ENCODE assay signal across 20 cellular contexts in genomic region chr14:100903672-100904185, GRCh38. TPM values are rescaled to one million over a fixed set of nuclear protein-coding genes. Genes with fewer than 3 reads are reported as not detected.
DNase-seq lines count a peak whose midpoint lies in the region; ATAC-seq and TF ChIP-seq lines count a peak whose summit lies in the region.
"Had no signal": no experiment of that assay in that cellular context is flagged by ENCODE, and none has a peak within 500 bp of the region (broad histone marks: within the 10 kb centered on the region; RNA-seq: fewer than 3 reads in every experiment).

Gene RTL1 (minus strand): TSS chr14:100903722. CDS start chr14:100884788, 18,934 bp downstream.

- no peak within 1 kb of the TSS for H3K9ac ChIP-seq in mammary epithelial cell (ENCODE audit: insufficient read depth, low read length)

- dilution Hi-C loops in mammary epithelial cell (cut with HindIII; ENCODE audit: low sequenced_read_pairs) = no loop called here

- no peaks in the 10 kb centered on the region for H3K9me3 ChIP-seq in breast epithelium
- no peaks in the 10 kb centered on the region for H3K9me3 ChIP-seq in mammary epithelial cell (replicated peaks; ENCODE audit: insufficient read depth, low read length)
- H3K9me3 ChIP-seq in iPS-18c (ENCODE audit: control insufficient read depth, insufficient read depth, low read length) = no peaks in the 10 kb centered on the region
- H3K9me3 ChIP-seq: lower lobe of right lung had no signal

- H3K4me3 Mint-ChIP-seq in WTC11 (peak within 1 kb of the TSS; percentile 76), progenitor cell of endocrine pancreas (ENCODE audit: low read depth) (peak within 1 kb of the TSS; percentile 77)
- H3K4me3 Mint-ChIP-seq: activated B cell treated with CpG ODN at 0.5 μM for 24 hours; activated naive CD8-positive, alpha-beta T cell treated with anti-CD3 and anti-CD28 coated beads, Interleukin-2, amount 50 U/mL, for 24 hours; CD8-positive, alpha-beta T cell; natural killer cell had no signal

- no peak within 1 kb of the TSS for H3K4me2 ChIP-seq in mammary epithelial cell (ENCODE audit: insufficient read depth, low read depth, low read length)

- H3K27ac Mint-ChIP-seq in WTC11 (peak within 1 kb of the TSS; percentile 64; the same call in 1 of the 2 replicates), progenitor cell of endocrine pancreas (peak within 1 kb of the TSS; percentile 86)
- H3K27ac Mint-ChIP-seq: activated B cell treated with CpG ODN at 0.5 μM for 24 hours; activated naive CD8-positive, alpha-beta T cell treated with anti-CD3 and anti-CD28 coated beads, Interleukin-2, amount 50 U/mL, for 24 hours; activated T-helper 2 cell treated with anti-CD3 and anti-CD28 coated beads, Interferon-gamma antibody, Interleukin-2, Interleukin-4, amounts not matched to agents 10 μg/mL and 5 μg/mL and 100 μg/mL, durations not matched to agents 14 hours and 24 hours and 36 hours; CD8-positive, alpha-beta T cell; natural killer cell had no signal

- in situ Hi-C loops in mammary epithelial cell (cut with MboI; ENCODE audit: low sequenced_read_pairs in 2 of 2) = no loop called here

- H3K9me3 Mint-ChIP-seq in WTC11 (0 out of 2 replicates have a peak, but pooled peaks cover 7% of the 10 kb centered on the region), progenitor cell of endocrine pancreas (ENCODE audit: low read depth) (no peaks in the 10 kb centered on the region)
- H3K9me3 Mint-ChIP-seq: activated B cell treated with CpG ODN at 0.5 μM for 24 hours; activated naive CD8-positive, alpha-beta T cell treated with anti-CD3 and anti-CD28 coated beads, Interleukin-2, amount 50 U/mL, for 24 hours; activated T-helper 2 cell treated with anti-CD3 and anti-CD28 coated beads, Interferon-gamma antibody, Interleukin-2, Interleukin-4, amounts not matched to agents 10 μg/mL and 5 μg/mL and 100 μg/mL, durations not matched to agents 14 hours and 24 hours and 36 hours; CD8-positive, alpha-beta T cell; natural killer cell had no signal

- POLR2A ChIA-PET in WTC11 (lab: Charles Lee) = no interaction called here

- TF ChIP-seq POLR2A in breast epithelium (IDR thresholded peaks at IDR 0.05) = no peak

- no peak within 1 kb of the TSS for H3K27ac ChIP-seq in breast epithelium
- H3K27ac ChIP-seq in mammary epithelial cell (ENCODE audit: insufficient read depth, low read depth, low read length) = no peak within 1 kb of the TSS
- H3K27ac ChIP-seq: lower lobe of right lung, RWPE1 had no signal

- CTCF ChIA-PET in mammary epithelial cell (lab: Charles Lee; ENCODE audit: low non-redundant PET) (no interaction called here), WTC11 (lab: Charles Lee) (interaction anchor here (1.0 kb wide), 1 partner anchor 332 kb away, joined by 3 read pairs; no protein-coding TSS in a partner anchor)

- TF ChIP-seq CTCF in breast epithelium (IDR thresholded peaks at IDR 0.05) (no peak), mammary epithelial cell (conservative IDR thresholded peaks at IDR 0.05 in 1 of 2, IDR thresholded peaks at IDR 0.05 in 1 of 2; ENCODE audit: extremely low read depth in 1 of 2, insufficient read depth in 1 of 2, low read depth in 1 of 2, low read length in 2 of 2) (no peak), WTC11 (IDR thresholded peaks at IDR 0.05) (no peak), progenitor cell of endocrine pancreas (IDR thresholded peaks at IDR 0.05; ENCODE audit: unreplicated experiment) (no peak)

- no peak within 1 kb of the TSS for H2AFZ ChIP-seq in mammary epithelial cell (ENCODE audit: low read depth, low read length)

- no TSS peak for BruUV-seq in mammary epithelial cell (replicated peaks; lab: Mats Ljungman, UMichigan)

- H3K27me3 Mint-ChIP-seq in WTC11 (ENCODE audit: low read depth) (peaks cover 64% of the 10 kb centered on the region), progenitor cell of endocrine pancreas (peaks cover 28% of the 10 kb centered on the region)

- peaks cover 46% of the 10 kb centered on the region for H3K4me1 Mint-ChIP-seq in WTC11
- peaks cover 49% of the 10 kb centered on the region for H3K4me1 Mint-ChIP-seq in progenitor cell of endocrine pancreas (ENCODE audit: low read depth)
- H3K4me1 Mint-ChIP-seq: activated B cell treated with CpG ODN at 0.5 μM for 24 hours; activated naive CD8-positive, alpha-beta T cell treated with anti-CD3 and anti-CD28 coated beads, Interleukin-2, amount 50 U/mL, for 24 hours; natural killer cell had no signal

- intact Hi-C loops in breast epithelium (cut with DNase I; ENCODE audit: low total_unique reads) = no loop called here
- intact Hi-C loops in mammary epithelial cell (cut with micrococcal nuclease) = loop anchor here (5.0 kb wide), 2 partner anchors 236 to 461 kb away; no protein-coding TSS in a partner anchor

- H3K4me1 ChIP-seq in breast epithelium (peaks cover 0 to 5% of the 10 kb centered on the region in 2 donors), mammary epithelial cell (ENCODE audit: insufficient read depth, low read length) (no peaks in the 10 kb centered on the region)

- H4K20me1 ChIP-seq in mammary epithelial cell (ENCODE audit: insufficient read depth, low read length) = no peaks in the 10 kb centered on the region

- no CpG with 5 or more reads among the region's 12 CpGs for WGBS in mammary epithelial cell (ENCODE audit: low coverage, missing lambda C conversion rate)

- H3K27me3 ChIP-seq in breast epithelium = peaks cover 0 to 27% of the 10 kb centered on the region in 2 donors
- peaks cover 2% of the 10 kb centered on the region for H3K27me3 ChIP-seq in mammary epithelial cell (ENCODE audit: insufficient read depth, low read length)

- H3K4me3 ChIP-seq in breast epithelium (peak within 1 kb of the TSS in 2 of 3 donors; percentile 26 to 35), mammary epithelial cell (replicated peaks in 1 of 3; ENCODE audit: insufficient read depth in 1 of 3, low read depth in 2 of 3, low read length in 3 of 3) (no peak within 1 kb of the TSS), iPS-18c (ENCODE audit: insufficient read depth, low read depth, low read length) (peak within 1 kb of the TSS; percentile 44; the same call in 1 of the 2 replicates)
- H3K4me3 ChIP-seq: lower lobe of right lung had no signal

- DNase-seq in breast epithelium (ENCODE audit: low spot score in 2 of 2) (peak in 1 of 2 donors; percentile 46), mammary epithelial cell (no peak), WTC11 (ENCODE audit: low spot score) (no peak), progenitor cell of endocrine pancreas (ENCODE audit: low spot score, unreplicated experiment) (no peak), NCI-H2029 (lab: John Stamatoyannopoulos, UW) (no peak)
- no peak for DNase-seq in stimulated activated CD4-positive, alpha-beta T cell treated with anti-CD3 and anti-CD28 coated beads, Interleukin-1b, Interleukin-23, amount 100 ng/mL, for 48 hours
- DNase-seq: ACHN; activated B cell treated with CpG ODN at 0.5 μM for 24 hours; activated naive CD8-positive, alpha-beta T cell treated with anti-CD3 and anti-CD28 coated beads, Interleukin-2, amount 50 U/mL, for 24 hours; caudate nucleus; CD8-positive, alpha-beta T cell; natural killer cell; stimulated activated CD4-positive, alpha-beta T cell treated with anti-CD3 and anti-CD28 coated beads, Interleukin-2, amount 100 ng/mL, for 48 hours had no signal

- no peaks in the 10 kb centered on the region for H3K79me2 ChIP-seq in mammary epithelial cell (ENCODE audit: insufficient read depth, low read length)

- H3K36me3 Mint-ChIP-seq in WTC11 (peaks cover 33% of the 10 kb centered on the region), progenitor cell of endocrine pancreas (ENCODE audit: insufficient read depth) (peaks cover 4% of the 10 kb centered on the region)
- H3K36me3 Mint-ChIP-seq: CD8-positive, alpha-beta T cell; natural killer cell had no signal

- no peak for ATAC-seq in WTC11
- ATAC-seq in GM19324 (IDR thresholded peaks at IDR 0.05; ENCODE audit: low FRiP score, unreplicated experiment) = no peak
- ATAC-seq: activated naive CD8-positive, alpha-beta T cell treated with anti-CD3 and anti-CD28 coated beads, Interleukin-2, amount 50 U/mL, for 24 hours; CD8-positive, alpha-beta T cell; lower lobe of right lung; natural killer cell had no signal

- H3K36me3 ChIP-seq in breast epithelium (no peaks in the 10 kb centered on the region), mammary epithelial cell (ENCODE audit: insufficient read depth, low read length) (no peaks in the 10 kb centered on the region)
- H3K36me3 ChIP-seq: lower lobe of right lung had no signal

TF ChIP-seq in WTC11, 78 proteins besides CTCF, POLR2A, EP300 and RAD21:
- TF ChIP-seq AFF4 (CRISPR knock-in tag; IDR thresholded peaks at IDR 0.05; ENCODE audit: borderline replicate concordance) = no peak
- TF ChIP-seq ELF4 (CRISPR knock-in tag; IDR thresholded peaks at IDR 0.05; ENCODE audit: low read depth) = no peak
TF ChIP-seq in WTC11: peak in this region for 0.

RNA-seq across cellular contexts. Expression of gene RTL1, which starts in this region (rescaled TPM):
- total RNA-seq in breast epithelium (not detected), mammary epithelial cell (not detected), WTC11 (2021) (0.05 to 0.07 TPM in 2 of 3 replicates, not detected in the other), progenitor cell of endocrine pancreas (159 and 161 TPM in 2 replicates)
- not detected for polyA plus RNA-seq in mammary epithelial cell
- polyA minus RNA-seq in mammary epithelial cell = not detected
- total RNA-seq: activated B cell treated with CpG ODN at 0.5 μM for 24 hours; activated CD8-positive, alpha-beta memory T cell treated with anti-CD3 and anti-CD28 coated beads for 36 hours; activated T-helper 2 cell treated with anti-CD3 and anti-CD28 coated beads, Interferon-gamma antibody, Interleukin-2, Interleukin-4, amounts not matched to agents 10 μg/mL and 5 μg/mL and 100 μg/mL, durations not matched to agents 14 hours and 24 hours and 36 hours; CD8-positive, alpha-beta T cell; lower lobe of right lung; natural killer cell; T-helper 1 cell treated with Interleukin-12 subunit alpha and Interleukin-12 subunit beta and Interleukin-4 antibody, amounts not matched to agents 30 ng/mL and 1 ng/mL, for 36 hours had no signal

Comparison
In these comparisons a context has a peak if more than half of its experiments do, and no peak if none do; other contexts are left out.
1. RNA of gene RTL1 (total RNA-seq): 159 to 161 TPM in progenitor cell of endocrine pancreas; 0.05 to 0.07 TPM in WTC11, not detected in breast epithelium and not detected in mammary epithelial cell; every median in the first group is over 100 times any median in the second.
2. H3K4me3 ChIP-seq: peak in breast epithelium (2 of 3) and iPS-18c (single experiment); none in mammary epithelial cell (0 of 3).